In the genomic region with DNA sequence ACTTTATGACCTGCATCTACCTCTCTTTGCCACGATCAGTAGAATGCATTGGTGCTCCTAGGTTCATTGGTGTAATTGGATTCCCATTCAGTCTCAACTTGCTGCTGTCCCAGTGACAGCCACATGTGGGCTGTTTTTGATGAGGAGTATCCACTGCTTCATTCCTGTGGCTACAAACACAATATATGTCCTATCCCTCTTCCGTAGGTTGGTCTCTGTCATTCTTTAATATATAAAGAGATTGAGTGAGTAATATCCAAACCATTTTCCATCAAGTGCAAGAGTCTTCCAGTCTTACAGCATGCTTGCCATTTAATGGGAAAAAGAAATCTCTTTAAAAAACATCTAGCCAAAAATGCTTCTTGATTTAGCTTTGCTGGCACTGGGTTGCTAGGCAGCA, we compare ENCODE assay signal across 19 cellular contexts.
DNase-seq lines count a peak whose midpoint lies in the region; ATAC-seq, FAIRE-seq and TF ChIP-seq lines count a peak whose summit lies in the region.
"Had no signal": no experiment of that assay in that cellular context is flagged by ENCODE, and none has a peak within 500 bp of the region (broad histone marks: within the 10 kb centered on the region; RNA-seq: fewer than 3 reads in every experiment).

No MANE protein-coding gene starts in this region.

- ATAC-seq in body of pancreas (no peak), HG02798 (IDR thresholded peaks at IDR 0.05; ENCODE audit: poor library complexity, unreplicated experiment) (no peak)
- ATAC-seq: activated naive CD4-positive, alpha-beta T cell treated with anti-CD3 and anti-CD28 coated beads, Interleukin-2, amount 50 U/mL, for 72 hours had no signal

- H3K9me1 ChIP-seq in endothelial cell of umbilical vein (replicated peaks; ENCODE audit: control insufficient read depth, extremely low read depth, insufficient read depth, low read length): no peaks in the 10 kb centered on the region

- WGBS in body of pancreas, 2 donors: 85 to 86% methylated on average over 2 of the region's 2 CpGs
- 73 to 88% (median 87%) methylated on average over 2 of the region's 2 CpGs for WGBS in small intestine, 3 donors

- no peaks in the 10 kb centered on the region for H4K20me1 ChIP-seq in endothelial cell of umbilical vein (replicated peaks; ENCODE audit: control insufficient read depth, extremely low read depth, insufficient read depth, low read length)
- H4K20me1 ChIP-seq: BLaER1 had no signal

- no peak overlapping the region for H3K4me2 ChIP-seq in endothelial cell of umbilical vein (ENCODE audit: insufficient read depth, low read length)

- no peak for TF ChIP-seq CTCF in endothelial cell of umbilical vein (IDR thresholded peaks at IDR 0.05; ENCODE audit: extremely low read depth in 1 of 2, insufficient read depth in 1 of 2, low read depth in 1 of 2, low read length in 2 of 2)
- no peak for TF ChIP-seq CTCF in body of pancreas (IDR thresholded peaks at IDR 0.05)

- H3K4me1 ChIP-seq in SJSA1 (replicated peaks) (peaks cover 17% of the 10 kb centered on the region), endothelial cell of umbilical vein (ENCODE audit: control insufficient read depth, extremely low read depth, insufficient read depth, low read length) (no peaks in the 10 kb centered on the region), rectal smooth muscle tissue (ENCODE audit: control insufficient read depth, insufficient read depth, low read length) (peaks cover 17% of the 10 kb centered on the region), body of pancreas (no peaks in the 10 kb centered on the region), small intestine (ENCODE audit: control insufficient read depth in 2 of 2, insufficient read depth in 1 of 2, low read depth in 1 of 2, low read length in 1 of 2) (no peaks in the 10 kb centered on the region)
- H3K4me1 ChIP-seq: parathyroid adenoma had no signal

- CTCF ChIA-PET in endothelial cell of umbilical vein (lab: Charles Lee): interaction anchor here (1.0 to 1.8 kb wide), 2 partner anchors 30 to 32 kb away, joined by 4 to 5 read pairs; no protein-coding TSS in a partner anchor

- TF ChIP-seq POLR2A in endothelial cell of umbilical vein (IDR thresholded peaks at IDR 0.05; ENCODE audit: low read depth, low read length): no peak
- TF ChIP-seq POLR2A in body of pancreas (IDR thresholded peaks at IDR 0.05): no peak

- DNase-seq in GM03348 (ENCODE audit: low spot score) (peak; percentile 33), SJSA1 (ENCODE audit: low read depth in 1 of 2, low spot score in 2 of 2) (peak; percentile 59 to 84), endothelial cell of umbilical vein (ENCODE audit: low read depth, low spot score) (peak; percentile 45), body of pancreas (no peak), DMS153 treated with DMSO at 0.1 percent for 48 hours (lab: John Stamatoyannopoulos, UW; ENCODE audit: unreplicated experiment) (no peak), small intestine (no peak)
- DNase-seq: activated CD4-positive, alpha-beta memory T cell treated with anti-CD3 and anti-CD28 coated beads for 36 hours; activated T-cell treated with anti-CD3 and anti-CD28 coated beads, Interleukin-2, amount 50 U/mL, for 24 hours; effector memory CD4-positive, alpha-beta T cell; NCI-H1417; stimulated activated CD4-positive, alpha-beta T cell treated with anti-CD3 and anti-CD28 coated beads, Interleukin-12 subunit alpha, Interleukin-12 subunit beta, amount 100 ng/mL, for 4 hours; thyroid gland had no signal

- intact Hi-C loops in endothelial cell of umbilical vein (cut with micrococcal nuclease): loop anchor here (2.0 kb wide), 1 partner anchor 15 kb away; no protein-coding TSS in a partner anchor
- intact Hi-C loops in body of pancreas (cut with DNase I): no loop called here

- dilution Hi-C loops in endothelial cell of umbilical vein (cut with MboI; ENCODE audit: extremely low pct_ligation_motif_present, low sequenced_read_pairs): no loop called here

- POLR2A ChIA-PET in endothelial cell of umbilical vein (lab: Charles Lee): no interaction called here

- FAIRE-seq in endothelial cell of umbilical vein (lab: Jason Lieb, UNC): no peak
- no peak for FAIRE-seq in small intestine (lab: Jason Lieb, UNC)
- FAIRE-seq: H1 had no signal

- no peaks in the 10 kb centered on the region for H3K9me3 ChIP-seq in SJSA1 (replicated peaks)
- H3K9me3 ChIP-seq in endothelial cell of umbilical vein (replicated peaks; ENCODE audit: control insufficient read depth, insufficient read depth, low read length): no peaks in the 10 kb centered on the region
- H3K9me3 ChIP-seq in body of pancreas: no peaks in the 10 kb centered on the region
- H3K9me3 ChIP-seq in small intestine (ENCODE audit: control insufficient read depth, low read depth): no peaks in the 10 kb centered on the region
- H3K9me3 ChIP-seq: thyroid gland had no signal

- H3K79me2 ChIP-seq in endothelial cell of umbilical vein (ENCODE audit: control insufficient read depth, insufficient read depth, low read length): peaks cover 3% of the 10 kb centered on the region
- H3K79me2 ChIP-seq: parathyroid adenoma had no signal

- H3K36me3 ChIP-seq in SJSA1 (peaks cover 4% of the 10 kb centered on the region; the same call in 1 of the 2 replicates), endothelial cell of umbilical vein (ENCODE audit: control insufficient read depth in 2 of 2, extremely low read depth in 1 of 2, insufficient read depth in 2 of 2, low read length in 2 of 2) (no peaks in the 10 kb centered on the region), rectal smooth muscle tissue (ENCODE audit: control insufficient read depth, insufficient read depth, low read length) (peaks cover 3% of the 10 kb centered on the region), body of pancreas (replicated peaks in 1 of 2; ENCODE audit: insufficient read depth in 1 of 2, low read depth in 2 of 2) (no peaks in the 10 kb centered on the region), small intestine (ENCODE audit: control insufficient read depth in 2 of 2, insufficient read depth in 2 of 2, low read length in 2 of 2) (no peaks in the 10 kb centered on the region)
- H3K36me3 ChIP-seq: cardiac muscle cell, thyroid gland had no signal

- no peak overlapping the region for H3K9ac ChIP-seq in endothelial cell of umbilical vein (replicated peaks; ENCODE audit: extremely low read depth, insufficient read depth, low read length)
- no peak overlapping the region for H3K9ac ChIP-seq in rectal smooth muscle tissue (ENCODE audit: low read length)
- H3K9ac ChIP-seq: BLaER1, parathyroid adenoma had no signal

- no TSS peak for BruUV-seq in endothelial cell of umbilical vein (replicated peaks; lab: Mats Ljungman, UMichigan)

- no peak overlapping the region for H2AFZ ChIP-seq in endothelial cell of umbilical vein (ENCODE audit: low read depth, low read length)
- H2AFZ ChIP-seq: parathyroid adenoma had no signal

- no peak overlapping the region for H3K4me3 ChIP-seq in SJSA1
- no peak overlapping the region for H3K4me3 ChIP-seq in endothelial cell of umbilical vein (replicated peaks in 1 of 3; ENCODE audit: insufficient read depth in 1 of 3, low read depth in 1 of 3, low read length in 3 of 3)
- no peak overlapping the region for H3K4me3 ChIP-seq in rectal smooth muscle tissue (ENCODE audit: low read length)
- no peak overlapping the region for H3K4me3 ChIP-seq in body of pancreas
- H3K4me3 ChIP-seq in small intestine (ENCODE audit: low read depth in 1 of 2, low read length in 2 of 2): no peak overlapping the region
- H3K4me3 ChIP-seq: BLaER1, cardiac muscle cell, thyroid gland had no signal

- H3K27ac ChIP-seq in SJSA1: peak overlapping the region; percentile 67
- no peak overlapping the region for H3K27ac ChIP-seq in endothelial cell of umbilical vein (ENCODE audit: insufficient read depth, low read depth, low read length)
- H3K27ac ChIP-seq in rectal smooth muscle tissue (ENCODE audit: low read depth, low read length): peak overlapping the region; percentile 14
- H3K27ac ChIP-seq in body of pancreas: no peak overlapping the region
- H3K27ac ChIP-seq in small intestine (ENCODE audit: low read depth in 1 of 2, low read length in 1 of 2): no peak overlapping the region
- H3K27ac ChIP-seq: BLaER1, cardiac muscle cell, parathyroid adenoma, thyroid gland had no signal

- H3K27me3 ChIP-seq in SJSA1 (replicated peaks): no peaks in the 10 kb centered on the region
- H3K27me3 ChIP-seq in endothelial cell of umbilical vein (ENCODE audit: control insufficient read depth in 2 of 2, insufficient read depth in 2 of 2, low read length in 2 of 2): no peaks in the 10 kb centered on the region
- no peaks in the 10 kb centered on the region for H3K27me3 ChIP-seq in rectal smooth muscle tissue (ENCODE audit: control insufficient read depth, insufficient read depth, low read length)
- no peaks in the 10 kb centered on the region for H3K27me3 ChIP-seq in body of pancreas
- no peaks in the 10 kb centered on the region for H3K27me3 ChIP-seq in small intestine (ENCODE audit: control insufficient read depth in 2 of 2, insufficient read depth in 2 of 2, low read length in 2 of 2)
- H3K27me3 ChIP-seq: BLaER1, cardiac muscle cell, thyroid gland had no signal

TF ChIP-seq in endothelial cell of umbilical vein, 7 proteins besides CTCF, POLR2A, EP300 and RAD21:
- no peak for TF ChIP-seq POLR2AphosphoS5 (IDR thresholded peaks at IDR 0.05; ENCODE audit: insufficient read depth, low read depth, low read length)
- no peak for TF ChIP-seq GATA2 (IDR thresholded peaks at IDR 0.05; ENCODE audit: insufficient read depth, insufficient read length, low read depth, low read length)
- no peak for TF ChIP-seq MAX (IDR thresholded peaks at IDR 0.05; ENCODE audit: insufficient read depth, insufficient read length)
- no peak for TF ChIP-seq FOS (IDR thresholded peaks at IDR 0.05; ENCODE audit: borderline replicate concordance, insufficient read depth, low read length)
- TF ChIP-seq EZH2 (IDR thresholded peaks at IDR 0.05; ENCODE audit: borderline replicate concordance, low read depth, low read length, severe bottlenecking): no peak
- no peak for TF ChIP-seq JUN (IDR thresholded peaks at IDR 0.05; ENCODE audit: borderline replicate concordance, insufficient read depth, insufficient read length, low read depth)
- TF ChIP-seq MYC (IDR thresholded peaks at IDR 0.05; ENCODE audit: low read depth, low read length): no peak
TF ChIP-seq in endothelial cell of umbilical vein: peak in this region for 0.

Comparison
In these comparisons a context has a peak if more than half of its experiments do, and no peak if none do; other contexts are left out.
1. DNase-seq: peak in GM03348 (single experiment), SJSA1 (2 of 2) and endothelial cell of umbilical vein (single experiment); none in body of pancreas (0 of 4), DMS153 treated with DMSO at 0.1 percent for 48 hours (single experiment) and small intestine (single experiment).
2. H3K27ac ChIP-seq: peak in SJSA1 (single experiment) and rectal smooth muscle tissue (single experiment); none in endothelial cell of umbilical vein (single experiment), body of pancreas (0 of 4) and small intestine (0 of 2).